Comparison of ENCODE assay signal across 7 cellular contexts in the genomic region with DNA sequence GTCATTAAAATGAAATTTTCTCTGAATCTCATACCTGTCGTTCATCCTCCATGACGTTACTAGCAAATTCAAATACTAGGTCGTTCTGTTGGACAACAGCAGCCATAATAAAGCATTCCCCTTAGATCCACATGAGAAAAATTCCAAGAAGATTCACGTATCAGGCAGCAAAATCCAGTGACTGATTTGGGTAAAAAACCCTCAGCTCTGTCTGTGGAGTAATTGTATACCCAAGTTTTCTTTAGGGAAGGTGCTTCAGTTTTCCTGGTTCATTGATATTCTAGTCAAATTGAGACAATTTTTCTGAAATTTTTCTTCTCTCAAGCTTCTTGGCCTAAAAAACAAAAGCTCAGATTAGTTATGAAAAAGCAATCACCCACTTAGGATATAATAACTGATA. TPM values are rescaled to one million over a fixed set of nuclear protein-coding genes. Genes with fewer than 3 reads are reported as not detected.
DNase-seq lines count a peak whose midpoint lies in the region; ATAC-seq and TF ChIP-seq lines count a peak whose summit lies in the region.

No MANE protein-coding gene starts in this region.

- no peak for ATAC-seq in GM23338
- ATAC-seq in T-helper 17 cell = no peak
- ATAC-seq in stimulated activated memory B cell treated with anti-CD40 and anti-IgM and Interleukin-4, amounts not matched to agents 10 μg/mL and 1 μg/mL and 100 μg/mL, for 72 hours = no peak
- ATAC-seq in HG03442 (IDR thresholded peaks at IDR 0.05; ENCODE audit: unreplicated experiment) = no peak
- no peak for ATAC-seq in GM21576 (IDR thresholded peaks at IDR 0.05; ENCODE audit: unreplicated experiment)

- DNase-seq in GM23338 (ENCODE audit: low spot score) (no peak), T-helper 17 cell (no peak), fibroblast of pulmonary artery (ENCODE audit: low read depth) (no peak), LoVo (ENCODE audit: low spot score) (no peak)

- H3K4me3 Mint-ChIP-seq in GM23338 = no peak overlapping the region
- peak overlapping the region; percentile 97 for H3K4me3 Mint-ChIP-seq in T-helper 17 cell
- H3K4me3 Mint-ChIP-seq in stimulated activated memory B cell treated with anti-CD40 and anti-IgM and Interleukin-4, amounts not matched to agents 10 μg/mL and 1 μg/mL and 100 μg/mL, for 72 hours = peak overlapping the region; percentile 88

- H4K20me1 ChIP-seq in GM23338 (replicated peaks; ENCODE audit: insufficient read depth) = no peaks in the 10 kb centered on the region

- H3K36me3 ChIP-seq in GM23338 (ENCODE audit: insufficient read depth) = no peaks in the 10 kb centered on the region

- H3K4me3 ChIP-seq in GM23338 (no peak overlapping the region), fibroblast of pulmonary artery (replicated peaks; ENCODE audit: low read depth, low read length) (peak overlapping the region; percentile 52)

- H3K4me2 ChIP-seq in GM23338 = no peak overlapping the region

- H3K4me1 Mint-ChIP-seq in GM23338 (peaks cover 13% of the 10 kb centered on the region; the same call in 2 of the 3 replicates), T-helper 17 cell (peaks cover 56% of the 10 kb centered on the region)
- peaks cover 77% of the 10 kb centered on the region for H3K4me1 Mint-ChIP-seq in stimulated activated memory B cell treated with anti-CD40 and anti-IgM and Interleukin-4, amounts not matched to agents 10 μg/mL and 1 μg/mL and 100 μg/mL, for 72 hours

- H3K36me3 Mint-ChIP-seq in GM23338 (ENCODE audit: low read depth) (no peaks in the 10 kb centered on the region), T-helper 17 cell (ENCODE audit: low read depth) (peaks cover 4% of the 10 kb centered on the region)
- H3K36me3 Mint-ChIP-seq in stimulated activated memory B cell treated with anti-CD40 and anti-IgM and Interleukin-4, amounts not matched to agents 10 μg/mL and 1 μg/mL and 100 μg/mL, for 72 hours = peaks cover 37% of the 10 kb centered on the region

- H3K79me2 ChIP-seq in GM23338 (replicated peaks; ENCODE audit: insufficient read depth) = no peaks in the 10 kb centered on the region

- no peaks in the 10 kb centered on the region for H3K9me3 ChIP-seq in T-helper 17 cell (ENCODE audit: control insufficient read depth, low read length, poor library complexity, severe bottlenecking)

- no peaks in the 10 kb centered on the region for H3F3A ChIP-seq in GM23338 (replicated peaks; ENCODE audit: low read depth)

- no peaks in the 10 kb centered on the region for H3K27me3 ChIP-seq in GM23338 (ENCODE audit: insufficient read depth)

- no peak for TF ChIP-seq CTCF in GM23338 (conservative IDR thresholded peaks at IDR 0.05; ENCODE audit: low read depth in 2 of 2)
- TF ChIP-seq CTCF in fibroblast of pulmonary artery (IDR thresholded peaks at IDR 0.05; ENCODE audit: low read length, missing control alignments) = no peak

- no peak overlapping the region for H2AFZ ChIP-seq in GM23338

- H3K27ac Mint-ChIP-seq in GM23338 (peak overlapping the region; percentile 3), T-helper 17 cell (peak overlapping the region; percentile 98)
- H3K27ac Mint-ChIP-seq in stimulated activated memory B cell treated with anti-CD40 and anti-IgM and Interleukin-4, amounts not matched to agents 10 μg/mL and 1 μg/mL and 100 μg/mL, for 72 hours = peak overlapping the region; percentile 80

- H3K4me1 ChIP-seq in GM23338 (ENCODE audit: insufficient read depth) = peaks cover 10% of the 10 kb centered on the region; the same call in 1 of the 2 replicates

- no peaks in the 10 kb centered on the region for H3K9me3 Mint-ChIP-seq in GM23338
- H3K9me3 Mint-ChIP-seq in stimulated activated memory B cell treated with anti-CD40 and anti-IgM and Interleukin-4, amounts not matched to agents 10 μg/mL and 1 μg/mL and 100 μg/mL, for 72 hours = no peaks in the 10 kb centered on the region

- H3K9me2 ChIP-seq in GM23338 (ENCODE audit: insufficient read depth) = no peaks in the 10 kb centered on the region

- peaks cover 1% of the 10 kb centered on the region for H3K27me3 Mint-ChIP-seq in GM23338 (ENCODE audit: insufficient read depth, low read depth, poor library complexity)
- no peaks in the 10 kb centered on the region for H3K27me3 Mint-ChIP-seq in T-helper 17 cell
- H3K27me3 Mint-ChIP-seq in stimulated activated memory B cell treated with anti-CD40 and anti-IgM and Interleukin-4, amounts not matched to agents 10 μg/mL and 1 μg/mL and 100 μg/mL, for 72 hours = no peaks in the 10 kb centered on the region

- H3K27ac ChIP-seq in GM23338 (ENCODE audit: low read depth) = no peak overlapping the region

TF ChIP-seq in GM23338, 12 proteins besides CTCF, POLR2A, EP300 and RAD21 (continues in another document):
- TF ChIP-seq ZNF331 (CRISPR knock-in tag; IDR thresholded peaks at IDR 0.05; ENCODE audit: low read depth) (no peak), STAT1 (IDR thresholded peaks at IDR 0.05; ENCODE audit: unreplicated experiment) (no peak), POLR2AphosphoS5 (IDR thresholded peaks at IDR 0.05; ENCODE audit: low read depth) (no peak), ZNF114 (CRISPR knock-in tag; IDR thresholded peaks at IDR 0.05) (no peak), JUNB (IDR thresholded peaks at IDR 0.05; ENCODE audit: unreplicated experiment) (no peak), CREB1 (CRISPR knock-in tag; IDR thresholded peaks at IDR 0.05; ENCODE audit: low read depth) (no peak), EZH2phosphoT487 (IDR thresholded peaks at IDR 0.05; ENCODE audit: unreplicated experiment) (no peak), EZH2 (IDR thresholded peaks at IDR 0.05; ENCODE audit: low read depth, unreplicated experiment) (no peak)
- TF ChIP-seq, protein P1, sequence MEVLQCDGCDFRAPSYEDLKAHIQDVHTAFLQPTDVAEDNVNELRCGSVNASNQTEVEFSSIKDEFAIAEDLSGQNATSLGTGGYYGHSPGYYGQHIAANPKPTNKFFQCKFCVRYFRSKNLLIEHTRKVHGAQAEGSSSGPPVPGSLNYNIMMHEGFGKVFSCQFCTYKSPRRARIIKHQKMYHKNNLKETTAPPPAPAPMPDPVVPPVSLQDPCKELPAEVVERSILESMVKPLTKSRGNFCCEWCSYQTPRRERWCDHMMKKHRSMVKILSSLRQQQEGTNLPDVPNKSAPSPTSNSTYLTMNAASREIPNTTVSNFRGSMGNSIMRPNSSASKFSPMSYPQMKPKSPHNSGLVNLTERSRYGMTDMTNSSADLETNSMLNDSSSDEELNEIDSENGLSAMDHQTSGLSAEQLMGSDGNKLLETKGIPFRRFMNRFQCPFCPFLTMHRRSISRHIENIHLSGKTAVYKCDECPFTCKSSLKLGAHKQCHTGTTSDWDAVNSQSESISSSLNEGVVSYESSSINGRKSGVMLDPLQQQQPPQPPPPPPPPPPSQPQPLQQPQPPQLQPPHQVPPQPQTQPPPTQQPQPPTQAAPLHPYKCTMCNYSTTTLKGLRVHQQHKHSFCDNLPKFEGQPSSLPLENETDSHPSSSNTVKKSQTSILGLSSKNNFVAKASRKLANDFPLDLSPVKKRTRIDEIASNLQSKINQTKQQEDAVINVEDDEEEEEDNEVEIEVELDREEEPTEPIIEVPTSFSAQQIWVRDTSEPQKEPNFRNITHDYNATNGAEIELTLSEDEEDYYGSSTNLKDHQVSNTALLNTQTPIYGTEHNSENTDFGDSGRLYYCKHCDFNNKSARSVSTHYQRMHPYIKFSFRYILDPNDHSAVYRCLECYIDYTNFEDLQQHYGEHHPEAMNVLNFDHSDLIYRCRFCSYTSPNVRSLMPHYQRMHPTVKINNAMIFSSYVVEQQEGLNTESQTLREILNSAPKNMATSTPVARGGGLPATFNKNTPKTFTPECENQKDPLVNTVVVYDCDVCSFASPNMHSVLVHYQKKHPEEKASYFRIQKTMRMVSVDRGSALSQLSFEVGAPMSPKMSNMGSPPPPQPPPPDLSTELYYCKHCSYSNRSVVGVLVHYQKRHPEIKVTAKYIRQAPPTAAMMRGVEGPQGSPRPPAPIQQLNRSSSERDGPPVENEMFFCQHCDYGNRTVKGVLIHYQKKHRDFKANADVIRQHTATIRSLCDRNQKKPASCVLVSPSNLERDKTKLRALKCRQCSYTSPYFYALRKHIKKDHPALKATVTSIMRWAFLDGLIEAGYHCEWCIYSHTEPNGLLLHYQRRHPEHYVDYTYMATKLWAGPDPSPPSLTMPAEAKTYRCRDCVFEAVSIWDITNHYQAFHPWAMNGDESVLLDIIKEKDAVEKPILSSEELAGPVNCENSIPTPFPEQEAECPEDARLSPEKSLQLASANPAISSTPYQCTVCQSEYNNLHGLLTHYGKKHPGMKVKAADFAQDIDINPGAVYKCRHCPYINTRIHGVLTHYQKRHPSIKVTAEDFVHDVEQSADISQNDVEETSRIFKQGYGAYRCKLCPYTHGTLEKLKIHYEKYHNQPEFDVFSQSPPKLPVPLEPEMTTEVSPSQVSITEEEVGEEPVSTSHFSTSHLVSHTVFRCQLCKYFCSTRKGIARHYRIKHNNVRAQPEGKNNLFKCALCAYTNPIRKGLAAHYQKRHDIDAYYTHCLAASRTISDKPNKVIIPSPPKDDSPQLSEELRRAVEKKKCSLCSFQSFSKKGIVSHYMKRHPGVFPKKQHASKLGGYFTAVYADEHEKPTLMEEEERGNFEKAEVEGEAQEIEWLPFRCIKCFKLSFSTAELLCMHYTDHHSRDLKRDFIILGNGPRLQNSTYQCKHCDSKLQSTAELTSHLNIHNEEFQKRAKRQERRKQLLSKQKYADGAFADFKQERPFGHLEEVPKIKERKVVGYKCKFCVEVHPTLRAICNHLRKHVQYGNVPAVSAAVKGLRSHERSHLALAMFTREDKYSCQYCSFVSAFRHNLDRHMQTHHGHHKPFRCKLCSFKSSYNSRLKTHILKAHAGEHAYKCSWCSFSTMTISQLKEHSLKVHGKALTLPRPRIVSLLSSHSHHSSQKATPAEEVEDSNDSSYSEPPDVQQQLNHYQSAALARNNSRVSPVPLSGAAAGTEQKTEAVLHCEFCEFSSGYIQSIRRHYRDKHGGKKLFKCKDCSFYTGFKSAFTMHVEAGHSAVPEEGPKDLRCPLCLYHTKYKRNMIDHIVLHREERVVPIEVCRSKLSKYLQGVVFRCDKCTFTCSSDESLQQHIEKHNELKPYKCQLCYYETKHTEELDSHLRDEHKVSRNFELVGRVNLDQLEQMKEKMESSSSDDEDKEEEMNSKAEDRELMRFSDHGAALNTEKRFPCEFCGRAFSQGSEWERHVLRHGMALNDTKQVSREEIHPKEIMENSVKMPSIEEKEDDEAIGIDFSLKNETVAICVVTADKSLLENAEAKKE (CRISPR knock-in tag; IDR thresholded peaks at IDR 0.05) = no peak
- TF ChIP-seq, protein P2, sequence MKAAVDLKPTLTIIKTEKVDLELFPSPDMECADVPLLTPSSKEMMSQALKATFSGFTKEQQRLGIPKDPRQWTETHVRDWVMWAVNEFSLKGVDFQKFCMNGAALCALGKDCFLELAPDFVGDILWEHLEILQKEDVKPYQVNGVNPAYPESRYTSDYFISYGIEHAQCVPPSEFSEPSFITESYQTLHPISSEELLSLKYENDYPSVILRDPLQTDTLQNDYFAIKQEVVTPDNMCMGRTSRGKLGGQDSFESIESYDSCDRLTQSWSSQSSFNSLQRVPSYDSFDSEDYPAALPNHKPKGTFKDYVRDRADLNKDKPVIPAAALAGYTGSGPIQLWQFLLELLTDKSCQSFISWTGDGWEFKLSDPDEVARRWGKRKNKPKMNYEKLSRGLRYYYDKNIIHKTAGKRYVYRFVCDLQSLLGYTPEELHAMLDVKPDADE (IDR thresholded peaks at IDR 0.05) = no peak

RNA-seq across cellular contexts. Expression of gene ELF1, which starts 37.2 kb away (rescaled TPM):
- total RNA-seq in GM23338 (2014; rRNA removed; shearing (Covaris generic)) = 11.4 and 12.7 TPM in 2 replicates
- 5.4 and 7.0 TPM in 2 replicates for polyA plus RNA-seq in GM23338 (2016; fragmentation: Nextera tagmentation; extraction: Ambion mirVana)
- 100 to 1,000 TPM; 197 to 232 TPM for total RNA-seq in T-helper 17 cell

Comparison
In these comparisons a context has a peak if more than half of its experiments do, and no peak if none do; other contexts are left out.
1. H3K27ac Mint-ChIP-seq: peak in every context shown above with its lines; median percentile 98 in T-helper 17 cell; 80 in stimulated activated memory B cell treated with anti-CD40 and anti-IgM and Interleukin-4, amounts not matched to agents 10 μg/mL and 1 μg/mL and 100 μg/mL, for 72 hours; 3 in GM23338.
2. RNA of gene ELF1, which starts 37.2 kb away (total RNA-seq): 197 to 232 TPM in T-helper 17 cell; 11.4 to 12.7 TPM in GM23338; every median in the first group is over 10 times any median in the second.